In genomic region chr3:152365766-152366593, GRCh38 we compare ENCODE assay signal across 13 cellular contexts.
DNase-seq lines count a peak whose midpoint lies in the region; ATAC-seq and TF ChIP-seq lines count a peak whose summit lies in the region.
"Had no signal": no experiment of that assay in that cellular context is flagged by ENCODE, and none has a peak within 500 bp of the region (broad histone marks: within the 10 kb centered on the region; RNA-seq: fewer than 3 reads in every experiment).

No MANE protein-coding gene starts in this region.

- no peaks in the 10 kb centered on the region for H3K27me3 ChIP-seq in mammary epithelial cell (ENCODE audit: insufficient read depth, low read length)
- H3K27me3 ChIP-seq: upper lobe of left lung had no signal

- H3K27ac ChIP-seq in mammary epithelial cell (ENCODE audit: insufficient read depth, low read depth, low read length), result no peak overlapping the region
- H3K27ac ChIP-seq: upper lobe of left lung had no signal

- H4K20me1 ChIP-seq in mammary epithelial cell (ENCODE audit: insufficient read depth, low read length), result peaks cover 4% of the 10 kb centered on the region

- CTCF ChIA-PET in mammary epithelial cell (lab: Charles Lee; ENCODE audit: low non-redundant PET), result no interaction called here

- peaks cover 93% of the 10 kb centered on the region for H3K79me2 ChIP-seq in mammary epithelial cell (ENCODE audit: insufficient read depth, low read length)

- H3K36me3 ChIP-seq in mammary epithelial cell (ENCODE audit: insufficient read depth, low read length), result no peaks in the 10 kb centered on the region
- H3K36me3 ChIP-seq: upper lobe of left lung had no signal

- BruUV-seq in mammary epithelial cell (replicated peaks; lab: Mats Ljungman, UMichigan), result no TSS peak

- no peaks in the 10 kb centered on the region for H3K9me3 ChIP-seq in mammary epithelial cell (replicated peaks; ENCODE audit: insufficient read depth, low read length)
- H3K9me3 ChIP-seq: upper lobe of left lung had no signal

- ATAC-seq in omental fat pad (ENCODE audit: low FRiP score) (peak; percentile 93), HG03196 (IDR thresholded peaks at IDR 0.05; ENCODE audit: unreplicated experiment) (no peak)
- ATAC-seq: activated CD8-positive, alpha-beta memory T cell treated with anti-CD3 and anti-CD28 coated beads, Interleukin-2, amount 10 ng/mL, durations not matched to agents 7 days and 5 days had no signal

- dilution Hi-C loops in mammary epithelial cell (cut with HindIII; ENCODE audit: low sequenced_read_pairs), result no loop called here

- intact Hi-C loops in mammary epithelial cell (cut with micrococcal nuclease), result no loop called here

- in situ Hi-C loops in mammary epithelial cell (cut with MboI; ENCODE audit: low sequenced_read_pairs in 2 of 2), result no loop called here
- in situ Hi-C loops in GM13976 (cut with MboI; ENCODE audit: low sequenced_read_pairs, unreplicated experiment), result no loop called here

- TF ChIP-seq CTCF in mammary epithelial cell (conservative IDR thresholded peaks at IDR 0.05 in 1 of 2, IDR thresholded peaks at IDR 0.05 in 1 of 2; ENCODE audit: extremely low read depth in 1 of 2, insufficient read depth in 1 of 2, low read depth in 1 of 2, low read length in 2 of 2) (no peak), omental fat pad (IDR thresholded peaks at IDR 0.05) (no peak), GM13976 (IDR thresholded peaks at IDR 0.05; ENCODE audit: borderline replicate concordance, control extremely low read depth, extremely low read depth, insufficient read depth, missing control alignments) (no peak)

- H3K9ac ChIP-seq in mammary epithelial cell (ENCODE audit: insufficient read depth, low read length), result no peak overlapping the region

- DNase-seq in EH (ENCODE audit: low read depth) (peak; percentile 61), NCI-H128 (lab: John Stamatoyannopoulos, UW; ENCODE audit: unreplicated experiment) (peak; percentile 19), mammary epithelial cell (peak; percentile 51), omental fat pad (ENCODE audit: low spot score) (no peak), SKM-1 treated with dmso at 0.1 percent for 144 hours (lab: John Stamatoyannopoulos, UW; ENCODE audit: unreplicated experiment) (no peak), KG1 (lab: John Stamatoyannopoulos, UW) (no peak), GM13976 (ENCODE audit: low spot score) (no peak)
- DNase-seq: activated CD8-positive, alpha-beta memory T cell treated with anti-CD3 and anti-CD28 coated beads, Interleukin-2, amount 10 ng/mL, durations not matched to agents 7 days and 5 days; KBM-7; right cardiac atrium; T-helper 2 cell; upper lobe of left lung had no signal

- no peak overlapping the region for H3K4me2 ChIP-seq in mammary epithelial cell (ENCODE audit: insufficient read depth, low read depth, low read length)

- WGBS in mammary epithelial cell (ENCODE audit: low coverage, missing lambda C conversion rate), result 62% methylated on average over 4 of the region's 4 CpGs

- H3K4me3 ChIP-seq in mammary epithelial cell (replicated peaks in 1 of 3; ENCODE audit: insufficient read depth in 1 of 3, low read depth in 2 of 3, low read length in 3 of 3), result no peak overlapping the region
- H3K4me3 ChIP-seq: upper lobe of left lung had no signal

- H3K4me1 ChIP-seq in mammary epithelial cell (ENCODE audit: insufficient read depth, low read length), result peaks cover 6% of the 10 kb centered on the region

- no peak overlapping the region for H2AFZ ChIP-seq in mammary epithelial cell (ENCODE audit: low read depth, low read length)

Comparison
In these comparisons a context has a peak if more than half of its experiments do, and no peak if none do; other contexts are left out.
1. DNase-seq: peak in EH (single experiment), NCI-H128 (single experiment) and mammary epithelial cell (single experiment); none in omental fat pad (single experiment), SKM-1 treated with dmso at 0.1 percent for 144 hours (single experiment), KG1 (single experiment) and GM13976 (single experiment).